Comparison of ENCODE assay signal across 1 cellular context in genomic region chr17:34721326-34721725, GRCh38.
TF ChIP-seq lines count a peak whose summit lies in the region.

No MANE protein-coding gene starts in this region.

TF ChIP-seq in SK-N-SH, 30 proteins besides CTCF, POLR2A, EP300 and RAD21 (continued from another document):
- TF ChIP-seq GATA2 (CRISPR knock-in tag; IDR thresholded peaks at IDR 0.05) (no peak), YY1 (IDR thresholded peaks at IDR 0.05; ENCODE audit: low read depth) (no peak), SIN3A (IDR thresholded peaks at IDR 0.05; ENCODE audit: borderline replicate concordance, low read depth, low read length) (no peak), FOXM1 (IDR thresholded peaks at IDR 0.05; ENCODE audit: low read depth) (no peak), MXI1 (IDR thresholded peaks at IDR 0.05; ENCODE audit: low read depth, low read length) (no peak), TEAD4 (IDR thresholded peaks at IDR 0.05; ENCODE audit: borderline replicate concordance, insufficient read depth) (no peak), RXRA (IDR thresholded peaks at IDR 0.05; ENCODE audit: borderline replicate concordance, low read depth) (no peak)
TF ChIP-seq in SK-N-SH: peak in this region for 0.
